Comparison of ENCODE assay signal across 1 cellular context in the genomic region with DNA sequence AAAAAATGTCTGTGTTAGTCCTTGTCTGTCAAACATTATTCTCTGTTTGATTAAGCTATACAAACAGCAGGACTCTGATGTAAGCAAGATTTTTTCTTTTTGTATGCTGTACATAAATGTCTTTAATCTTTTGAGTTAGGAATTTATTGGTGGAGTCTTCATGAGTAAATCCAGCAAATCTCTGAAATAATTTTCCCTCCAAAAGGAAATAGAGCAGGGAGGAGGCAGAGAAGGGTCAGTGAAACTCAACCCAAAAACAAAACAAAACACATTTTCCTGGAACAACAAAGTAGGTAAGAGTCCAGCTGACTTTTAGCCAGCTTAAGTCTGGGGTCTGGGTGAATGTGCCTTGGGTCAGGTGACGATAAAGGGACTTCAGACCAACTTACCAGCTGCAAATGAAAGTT.
TF ChIP-seq lines count a peak whose summit lies in the region.

No MANE protein-coding gene starts in this region.

TF ChIP-seq in HepG2, 621 proteins besides CTCF, POLR2A, EP300 and RAD21 (continued from another document and continues in another):
- TF ChIP-seq, protein P1, sequence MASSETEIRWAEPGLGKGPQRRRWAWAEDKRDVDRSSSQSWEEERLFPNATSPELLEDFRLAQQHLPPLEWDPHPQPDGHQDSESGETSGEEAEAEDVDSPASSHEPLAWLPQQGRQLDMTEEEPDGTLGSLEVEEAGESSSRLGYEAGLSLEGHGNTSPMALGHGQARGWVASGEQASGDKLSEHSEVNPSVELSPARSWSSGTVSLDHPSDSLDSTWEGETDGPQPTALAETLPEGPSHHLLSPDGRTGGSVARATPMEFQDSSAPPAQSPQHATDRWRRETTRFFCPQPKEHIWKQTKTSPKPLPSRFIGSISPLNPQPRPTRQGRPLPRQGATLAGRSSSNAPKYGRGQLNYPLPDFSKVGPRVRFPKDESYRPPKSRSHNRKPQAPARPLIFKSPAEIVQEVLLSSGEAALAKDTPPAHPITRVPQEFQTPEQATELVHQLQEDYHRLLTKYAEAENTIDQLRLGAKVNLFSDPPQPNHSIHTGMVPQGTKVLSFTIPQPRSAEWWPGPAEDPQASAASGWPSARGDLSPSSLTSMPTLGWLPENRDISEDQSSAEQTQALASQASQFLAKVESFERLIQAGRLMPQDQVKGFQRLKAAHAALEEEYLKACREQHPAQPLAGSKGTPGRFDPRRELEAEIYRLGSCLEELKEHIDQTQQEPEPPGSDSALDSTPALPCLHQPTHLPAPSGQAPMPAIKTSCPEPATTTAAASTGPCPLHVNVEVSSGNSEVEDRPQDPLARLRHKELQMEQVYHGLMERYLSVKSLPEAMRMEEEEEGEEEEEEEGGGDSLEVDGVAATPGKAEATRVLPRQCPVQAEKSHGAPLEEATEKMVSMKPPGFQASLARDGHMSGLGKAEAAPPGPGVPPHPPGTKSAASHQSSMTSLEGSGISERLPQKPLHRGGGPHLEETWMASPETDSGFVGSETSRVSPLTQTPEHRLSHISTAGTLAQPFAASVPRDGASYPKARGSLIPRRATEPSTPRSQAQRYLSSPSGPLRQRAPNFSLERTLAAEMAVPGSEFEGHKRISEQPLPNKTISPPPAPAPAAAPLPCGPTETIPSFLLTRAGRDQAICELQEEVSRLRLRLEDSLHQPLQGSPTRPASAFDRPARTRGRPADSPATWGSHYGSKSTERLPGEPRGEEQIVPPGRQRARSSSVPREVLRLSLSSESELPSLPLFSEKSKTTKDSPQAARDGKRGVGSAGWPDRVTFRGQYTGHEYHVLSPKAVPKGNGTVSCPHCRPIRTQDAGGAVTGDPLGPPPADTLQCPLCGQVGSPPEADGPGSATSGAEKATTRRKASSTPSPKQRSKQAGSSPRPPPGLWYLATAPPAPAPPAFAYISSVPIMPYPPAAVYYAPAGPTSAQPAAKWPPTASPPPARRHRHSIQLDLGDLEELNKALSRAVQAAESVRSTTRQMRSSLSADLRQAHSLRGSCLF (CRISPR knock-in tag; IDR thresholded peaks at IDR 0.05; ENCODE audit: borderline replicate concordance), result 0 out of 2 replicates have a peak, but pooled peaks have one; percentile 19
- no peak for TF ChIP-seq SATB2 (CRISPR knock-in tag; IDR thresholded peaks at IDR 0.05)
- no peak for TF ChIP-seq CREB1 (IDR thresholded peaks at IDR 0.05)
- TF ChIP-seq CREB1 (CRISPR knock-in tag; IDR thresholded peaks at IDR 0.05), result no peak
- TF ChIP-seq TCF7 (IDR thresholded peaks at IDR 0.05; ENCODE audit: low read depth), result 0 out of 2 replicates have a peak, but pooled peaks have one; percentile 4
- TF ChIP-seq, protein P2, sequence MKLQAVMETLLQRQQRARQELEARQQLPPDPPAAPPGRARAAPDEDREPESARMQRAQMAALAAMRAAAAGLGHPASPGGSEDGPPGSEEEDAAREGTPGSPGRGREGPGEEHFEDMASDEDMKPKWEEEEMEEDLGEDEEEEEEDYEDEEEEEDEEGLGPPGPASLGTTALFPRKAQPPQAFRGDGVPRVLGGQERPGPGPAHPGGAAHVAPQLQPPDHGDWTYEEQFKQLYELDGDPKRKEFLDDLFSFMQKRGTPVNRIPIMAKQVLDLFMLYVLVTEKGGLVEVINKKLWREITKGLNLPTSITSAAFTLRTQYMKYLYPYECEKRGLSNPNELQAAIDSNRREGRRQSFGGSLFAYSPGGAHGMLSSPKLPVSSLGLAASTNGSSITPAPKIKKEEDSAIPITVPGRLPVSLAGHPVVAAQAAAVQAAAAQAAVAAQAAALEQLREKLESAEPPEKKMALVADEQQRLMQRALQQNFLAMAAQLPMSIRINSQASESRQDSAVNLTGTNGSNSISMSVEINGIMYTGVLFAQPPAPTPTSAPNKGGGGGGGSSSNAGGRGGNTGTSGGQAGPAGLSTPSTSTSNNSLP (IDR thresholded peaks at IDR 0.05; ENCODE audit: low read depth, low read length), result peak; percentile 85
- TF ChIP-seq ZBTB20 (CRISPR knock-in tag; IDR thresholded peaks at IDR 0.05; ENCODE audit: borderline replicate concordance, low read depth), result no peak
- no peak for TF ChIP-seq ZKSCAN5 (CRISPR knock-in tag; IDR thresholded peaks at IDR 0.05)
- no peak for TF ChIP-seq ZNF605 (CRISPR knock-in tag; IDR thresholded peaks at IDR 0.05)
- TF ChIP-seq ZNF496 (CRISPR knock-in tag; IDR thresholded peaks at IDR 0.05; ENCODE audit: insufficient replicate concordance), result no peak
- TF ChIP-seq, protein P3, sequence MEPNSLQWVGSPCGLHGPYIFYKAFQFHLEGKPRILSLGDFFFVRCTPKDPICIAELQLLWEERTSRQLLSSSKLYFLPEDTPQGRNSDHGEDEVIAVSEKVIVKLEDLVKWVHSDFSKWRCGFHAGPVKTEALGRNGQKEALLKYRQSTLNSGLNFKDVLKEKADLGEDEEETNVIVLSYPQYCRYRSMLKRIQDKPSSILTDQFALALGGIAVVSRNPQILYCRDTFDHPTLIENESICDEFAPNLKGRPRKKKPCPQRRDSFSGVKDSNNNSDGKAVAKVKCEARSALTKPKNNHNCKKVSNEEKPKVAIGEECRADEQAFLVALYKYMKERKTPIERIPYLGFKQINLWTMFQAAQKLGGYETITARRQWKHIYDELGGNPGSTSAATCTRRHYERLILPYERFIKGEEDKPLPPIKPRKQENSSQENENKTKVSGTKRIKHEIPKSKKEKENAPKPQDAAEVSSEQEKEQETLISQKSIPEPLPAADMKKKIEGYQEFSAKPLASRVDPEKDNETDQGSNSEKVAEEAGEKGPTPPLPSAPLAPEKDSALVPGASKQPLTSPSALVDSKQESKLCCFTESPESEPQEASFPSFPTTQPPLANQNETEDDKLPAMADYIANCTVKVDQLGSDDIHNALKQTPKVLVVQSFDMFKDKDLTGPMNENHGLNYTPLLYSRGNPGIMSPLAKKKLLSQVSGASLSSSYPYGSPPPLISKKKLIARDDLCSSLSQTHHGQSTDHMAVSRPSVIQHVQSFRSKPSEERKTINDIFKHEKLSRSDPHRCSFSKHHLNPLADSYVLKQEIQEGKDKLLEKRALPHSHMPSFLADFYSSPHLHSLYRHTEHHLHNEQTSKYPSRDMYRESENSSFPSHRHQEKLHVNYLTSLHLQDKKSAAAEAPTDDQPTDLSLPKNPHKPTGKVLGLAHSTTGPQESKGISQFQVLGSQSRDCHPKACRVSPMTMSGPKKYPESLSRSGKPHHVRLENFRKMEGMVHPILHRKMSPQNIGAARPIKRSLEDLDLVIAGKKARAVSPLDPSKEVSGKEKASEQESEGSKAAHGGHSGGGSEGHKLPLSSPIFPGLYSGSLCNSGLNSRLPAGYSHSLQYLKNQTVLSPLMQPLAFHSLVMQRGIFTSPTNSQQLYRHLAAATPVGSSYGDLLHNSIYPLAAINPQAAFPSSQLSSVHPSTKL (CRISPR knock-in tag; IDR thresholded peaks at IDR 0.05), result peak; percentile 71
- TF ChIP-seq ZNF563 (CRISPR knock-in tag; IDR thresholded peaks at IDR 0.05), result no peak
- no peak for TF ChIP-seq SOX13 (IDR thresholded peaks at IDR 0.05)
- peak in 1 of 2 experiments; percentile 60; a peak in 2 of 4 replicates for TF ChIP-seq SOX13 (CRISPR knock-in tag; conservative IDR thresholded peaks at IDR 0.05 in 1 of 2, IDR thresholded peaks at IDR 0.05 in 1 of 2)
- TF ChIP-seq FOXA1 (IDR thresholded peaks at IDR 0.05), result peak; percentile 58
- no peak for TF ChIP-seq FOXA1 (CRISPR knock-in tag; IDR thresholded peaks at IDR 0.05)
- TF ChIP-seq ZFX (CRISPR knock-in tag; IDR thresholded peaks at IDR 0.05; ENCODE audit: low read depth), result no peak
- 0 out of 2 replicates have a peak, but pooled peaks have one; percentile 15 for TF ChIP-seq EHMT2 (IDR thresholded peaks at IDR 0.05; ENCODE audit: borderline replicate concordance, low read depth, low read length)
- 0 out of 2 replicates have a peak, but pooled peaks have one; percentile 3 for TF ChIP-seq CHD4 (IDR thresholded peaks at IDR 0.05; ENCODE audit: borderline replicate concordance, low read length)
- no peak for TF ChIP-seq KAT2B (IDR thresholded peaks at IDR 0.05; ENCODE audit: borderline replicate concordance, low read depth, low read length)
- no peak for TF ChIP-seq PAF1 (CRISPR knock-in tag; IDR thresholded peaks at IDR 0.05)
- TF ChIP-seq, protein P4, sequence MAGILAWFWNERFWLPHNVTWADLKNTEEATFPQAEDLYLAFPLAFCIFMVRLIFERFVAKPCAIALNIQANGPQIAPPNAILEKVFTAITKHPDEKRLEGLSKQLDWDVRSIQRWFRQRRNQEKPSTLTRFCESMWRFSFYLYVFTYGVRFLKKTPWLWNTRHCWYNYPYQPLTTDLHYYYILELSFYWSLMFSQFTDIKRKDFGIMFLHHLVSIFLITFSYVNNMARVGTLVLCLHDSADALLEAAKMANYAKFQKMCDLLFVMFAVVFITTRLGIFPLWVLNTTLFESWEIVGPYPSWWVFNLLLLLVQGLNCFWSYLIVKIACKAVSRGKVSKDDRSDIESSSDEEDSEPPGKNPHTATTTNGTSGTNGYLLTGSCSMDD (CRISPR knock-in tag; IDR thresholded peaks at IDR 0.05), result no peak
- no peak for TF ChIP-seq GPN1 (CRISPR knock-in tag; IDR thresholded peaks at IDR 0.05; ENCODE audit: borderline replicate concordance)
- TF ChIP-seq PHF20 (CRISPR knock-in tag; IDR thresholded peaks at IDR 0.05), result no peak
- no peak for TF ChIP-seq PHF8 (CRISPR knock-in tag; IDR thresholded peaks at IDR 0.05)
- TF ChIP-seq PHB2 (IDR thresholded peaks at IDR 0.05; ENCODE audit: partially characterized antibody), result no peak
- no peak for TF ChIP-seq ZNF572 (CRISPR knock-in tag; IDR thresholded peaks at IDR 0.05)
- TF ChIP-seq CCDC6 (CRISPR knock-in tag; IDR thresholded peaks at IDR 0.05), result no peak
- no peak for TF ChIP-seq ZNF10 (CRISPR knock-in tag; IDR thresholded peaks at IDR 0.05; ENCODE audit: borderline replicate concordance, low read depth)
- TF ChIP-seq KDM2A (CRISPR knock-in tag; IDR thresholded peaks at IDR 0.05; ENCODE audit: borderline replicate concordance, low read depth), result no peak
- TF ChIP-seq BCL6 (CRISPR knock-in tag; IDR thresholded peaks at IDR 0.05), result peak; percentile 14; the same call in 1 of the 2 replicates
- TF ChIP-seq CREM (IDR thresholded peaks at IDR 0.05), result peak; percentile 38; the same call in 1 of the 2 replicates
- TF ChIP-seq CREM (CRISPR knock-in tag; IDR thresholded peaks at IDR 0.05), result no peak
- TF ChIP-seq, protein P5, sequence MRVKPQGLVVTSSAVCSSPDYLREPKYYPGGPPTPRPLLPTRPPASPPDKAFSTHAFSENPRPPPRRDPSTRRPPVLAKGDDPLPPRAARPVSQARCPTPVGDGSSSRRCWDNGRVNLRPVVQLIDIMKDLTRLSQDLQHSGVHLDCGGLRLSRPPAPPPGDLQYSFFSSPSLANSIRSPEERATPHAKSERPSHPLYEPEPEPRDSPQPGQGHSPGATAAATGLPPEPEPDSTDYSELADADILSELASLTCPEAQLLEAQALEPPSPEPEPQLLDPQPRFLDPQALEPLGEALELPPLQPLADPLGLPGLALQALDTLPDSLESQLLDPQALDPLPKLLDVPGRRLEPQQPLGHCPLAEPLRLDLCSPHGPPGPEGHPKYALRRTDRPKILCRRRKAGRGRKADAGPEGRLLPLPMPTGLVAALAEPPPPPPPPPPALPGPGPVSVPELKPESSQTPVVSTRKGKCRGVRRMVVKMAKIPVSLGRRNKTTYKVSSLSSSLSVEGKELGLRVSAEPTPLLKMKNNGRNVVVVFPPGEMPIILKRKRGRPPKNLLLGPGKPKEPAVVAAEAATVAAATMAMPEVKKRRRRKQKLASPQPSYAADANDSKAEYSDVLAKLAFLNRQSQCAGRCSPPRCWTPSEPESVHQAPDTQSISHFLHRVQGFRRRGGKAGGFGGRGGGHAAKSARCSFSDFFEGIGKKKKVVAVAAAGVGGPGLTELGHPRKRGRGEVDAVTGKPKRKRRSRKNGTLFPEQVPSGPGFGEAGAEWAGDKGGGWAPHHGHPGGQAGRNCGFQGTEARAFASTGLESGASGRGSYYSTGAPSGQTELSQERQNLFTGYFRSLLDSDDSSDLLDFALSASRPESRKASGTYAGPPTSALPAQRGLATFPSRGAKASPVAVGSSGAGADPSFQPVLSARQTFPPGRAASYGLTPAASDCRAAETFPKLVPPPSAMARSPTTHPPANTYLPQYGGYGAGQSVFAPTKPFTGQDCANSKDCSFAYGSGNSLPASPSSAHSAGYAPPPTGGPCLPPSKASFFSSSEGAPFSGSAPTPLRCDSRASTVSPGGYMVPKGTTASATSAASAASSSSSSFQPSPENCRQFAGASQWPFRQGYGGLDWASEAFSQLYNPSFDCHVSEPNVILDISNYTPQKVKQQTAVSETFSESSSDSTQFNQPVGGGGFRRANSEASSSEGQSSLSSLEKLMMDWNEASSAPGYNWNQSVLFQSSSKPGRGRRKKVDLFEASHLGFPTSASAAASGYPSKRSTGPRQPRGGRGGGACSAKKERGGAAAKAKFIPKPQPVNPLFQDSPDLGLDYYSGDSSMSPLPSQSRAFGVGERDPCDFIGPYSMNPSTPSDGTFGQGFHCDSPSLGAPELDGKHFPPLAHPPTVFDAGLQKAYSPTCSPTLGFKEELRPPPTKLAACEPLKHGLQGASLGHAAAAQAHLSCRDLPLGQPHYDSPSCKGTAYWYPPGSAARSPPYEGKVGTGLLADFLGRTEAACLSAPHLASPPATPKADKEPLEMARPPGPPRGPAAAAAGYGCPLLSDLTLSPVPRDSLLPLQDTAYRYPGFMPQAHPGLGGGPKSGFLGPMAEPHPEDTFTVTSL (CRISPR knock-in tag; IDR thresholded peaks at IDR 0.05; ENCODE audit: borderline replicate concordance), result peak; percentile 23; the same call in 1 of the 2 replicates
- no peak for TF ChIP-seq FOXK1 (CRISPR knock-in tag; IDR thresholded peaks at IDR 0.05; ENCODE audit: borderline replicate concordance, low read depth)
- peak; percentile 17; the same call in 1 of the 2 replicates for TF ChIP-seq KLF9 (CRISPR knock-in tag; IDR thresholded peaks at IDR 0.05; ENCODE audit: low read depth)
- no peak for TF ChIP-seq NFIB (CRISPR knock-in tag; IDR thresholded peaks at IDR 0.05; ENCODE audit: borderline replicate concordance)
- no peak for TF ChIP-seq ZNF709 (CRISPR knock-in tag; IDR thresholded peaks at IDR 0.05)
- TF ChIP-seq, protein P6, sequence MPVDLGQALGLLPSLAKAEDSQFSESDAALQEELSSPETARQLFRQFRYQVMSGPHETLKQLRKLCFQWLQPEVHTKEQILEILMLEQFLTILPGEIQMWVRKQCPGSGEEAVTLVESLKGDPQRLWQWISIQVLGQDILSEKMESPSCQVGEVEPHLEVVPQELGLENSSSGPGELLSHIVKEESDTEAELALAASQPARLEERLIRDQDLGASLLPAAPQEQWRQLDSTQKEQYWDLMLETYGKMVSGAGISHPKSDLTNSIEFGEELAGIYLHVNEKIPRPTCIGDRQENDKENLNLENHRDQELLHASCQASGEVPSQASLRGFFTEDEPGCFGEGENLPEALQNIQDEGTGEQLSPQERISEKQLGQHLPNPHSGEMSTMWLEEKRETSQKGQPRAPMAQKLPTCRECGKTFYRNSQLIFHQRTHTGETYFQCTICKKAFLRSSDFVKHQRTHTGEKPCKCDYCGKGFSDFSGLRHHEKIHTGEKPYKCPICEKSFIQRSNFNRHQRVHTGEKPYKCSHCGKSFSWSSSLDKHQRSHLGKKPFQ (CRISPR knock-in tag; IDR thresholded peaks at IDR 0.05; ENCODE audit: insufficient replicate concordance), result no peak
- TF ChIP-seq AGO2 (optimal IDR thresholded peaks at IDR 0.05; ENCODE audit: low read depth, low read length), result no peak
- TF ChIP-seq, protein P7, sequence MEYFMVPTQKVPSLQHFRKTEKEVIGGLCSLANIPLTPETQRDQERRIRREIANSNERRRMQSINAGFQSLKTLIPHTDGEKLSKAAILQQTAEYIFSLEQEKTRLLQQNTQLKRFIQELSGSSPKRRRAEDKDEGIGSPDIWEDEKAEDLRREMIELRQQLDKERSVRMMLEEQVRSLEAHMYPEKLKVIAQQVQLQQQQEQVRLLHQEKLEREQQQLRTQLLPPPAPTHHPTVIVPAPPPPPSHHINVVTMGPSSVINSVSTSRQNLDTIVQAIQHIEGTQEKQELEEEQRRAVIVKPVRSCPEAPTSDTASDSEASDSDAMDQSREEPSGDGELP (IDR thresholded peaks at IDR 0.05; ENCODE audit: borderline replicate concordance, low read depth), result peak; percentile 55
- no peak for TF ChIP-seq ATF7 (IDR thresholded peaks at IDR 0.05)
- TF ChIP-seq ATF7 (CRISPR knock-in tag; IDR thresholded peaks at IDR 0.05), result no peak
- TF ChIP-seq NR2F2 (IDR thresholded peaks at IDR 0.05; ENCODE audit: borderline replicate concordance, low read depth), result no peak
